Comparison of ENCODE assay signal across 16 cellular contexts in the genomic region with DNA sequence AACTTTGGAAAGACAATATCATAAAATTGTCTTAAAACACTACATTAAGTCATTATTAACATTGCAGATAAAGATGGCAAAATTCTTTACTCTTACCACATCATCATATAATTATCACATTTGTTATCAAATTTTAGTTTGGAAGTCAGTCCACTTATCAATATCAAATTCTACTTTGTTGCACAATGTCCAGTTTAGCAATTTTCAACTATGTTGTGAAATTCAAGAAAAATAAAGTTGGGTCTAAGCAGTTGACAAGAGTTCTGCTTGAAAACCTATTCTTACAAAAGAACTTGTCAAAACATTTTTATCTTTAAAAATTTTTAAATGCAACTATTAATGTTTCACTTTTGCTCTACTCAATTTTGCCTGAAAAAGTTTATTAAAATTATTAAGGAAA. TPM values are rescaled to one million over a fixed set of nuclear protein-coding genes. Genes with fewer than 3 reads are reported as not detected.
DNase-seq lines count a peak whose midpoint lies in the region; ATAC-seq, FAIRE-seq and TF ChIP-seq lines count a peak whose summit lies in the region.
"Had no signal": no experiment of that assay in that cellular context is flagged by ENCODE, and none has a peak within 500 bp of the region (broad histone marks: within the 10 kb centered on the region; RNA-seq: fewer than 3 reads in every experiment).

No MANE protein-coding gene starts in this region.

- no peak overlapping the region for H3K27ac ChIP-seq in HepG2 (ENCODE audit: extremely low read length, insufficient read depth, low read length)
- no peak overlapping the region for H3K27ac ChIP-seq in right lobe of liver
- H3K27ac ChIP-seq in CD4-positive, alpha-beta memory T cell (ENCODE audit: low read depth, low read length) = no peak overlapping the region
- H3K27ac ChIP-seq: C4-2B had no signal

- no peak overlapping the region for H3K27ac Mint-ChIP-seq in CD4-positive, alpha-beta memory T cell
- H3K27ac Mint-ChIP-seq: CD4-positive, alpha-beta T cell had no signal

- no peaks in the 10 kb centered on the region; the same call in 1 of the 2 replicates for H3K9me3 ChIP-seq in HepG2 (ENCODE audit: low read length)
- H3K9me3 ChIP-seq in right lobe of liver = no peaks in the 10 kb centered on the region
- H3K9me3 ChIP-seq in adipocyte (ENCODE audit: control insufficient read depth, low read length) = peaks cover 4% of the 10 kb centered on the region
- no peaks in the 10 kb centered on the region for H3K9me3 ChIP-seq in CD4-positive, alpha-beta memory T cell (ENCODE audit: control insufficient read depth in 1 of 2, low read length in 2 of 2)
- H3K9me3 ChIP-seq: HAP-1 had no signal

- ATAC-seq in HepG2 (no peak), right lobe of liver (no peak)
- ATAC-seq: K562 had no signal

- in situ Hi-C loops in HepG2 (cut with HindIII; ENCODE audit: extremely low pct_ligation_motif_present, low pct_unique_long_range_greater_than_20kb) = no loop called here

- TF ChIP-seq EP300 in HepG2 (IDR thresholded peaks at IDR 0.05; ENCODE audit: low read depth in 2 of 2, low read length in 2 of 2) (no peak), HepG2 (CRISPR knock-in tag; IDR thresholded peaks at IDR 0.05; ENCODE audit: borderline replicate concordance) (no peak)

- no TSS peak for BruUV-seq in HepG2 (replicated peaks; lab: Mats Ljungman, UMichigan)

- no peaks in the 10 kb centered on the region for H3K4me1 Mint-ChIP-seq in CD4-positive, alpha-beta memory T cell

- POLR2A ChIA-PET in HepG2 (lab: Yijun Ruan, JAX) = no interaction called here
- POLR2A ChIA-PET in CD4-positive, alpha-beta memory T cell (lab: Charles Lee; ENCODE audit: partially characterized antibody) = no interaction called here

- H3K4me3 Mint-ChIP-seq in CD4-positive, alpha-beta memory T cell = no peak overlapping the region
- H3K4me3 Mint-ChIP-seq: CD4-positive, alpha-beta T cell had no signal

- H4K20me1 ChIP-seq in HepG2 (ENCODE audit: insufficient read depth, low read length) = no peaks in the 10 kb centered on the region

- H3K4me2 ChIP-seq in HepG2 (ENCODE audit: low read depth, low read length) = no peak overlapping the region

- H3K4me3 ChIP-seq in HepG2 (replicated peaks in 1 of 3; ENCODE audit: insufficient read depth in 1 of 3, low read depth in 2 of 3, low read length in 3 of 3) (no peak overlapping the region), right lobe of liver (no peak overlapping the region), adipocyte (ENCODE audit: low read length) (no peak overlapping the region)
- no peak overlapping the region for H3K4me3 ChIP-seq in CD4-positive, alpha-beta memory T cell (ENCODE audit: low read length in 2 of 2)
- H3K4me3 ChIP-seq: HAP-1, K562 had no signal

- H3K9me3 Mint-ChIP-seq in CD4-positive, alpha-beta memory T cell = peaks cover 2 to 16% (median 8%) of the 10 kb centered on the region in 8 donors

- CTCF ChIA-PET in HepG2 (lab: Yijun Ruan, JAX; ENCODE audit: low intra/inter-chr PET ratio, low total read pairs) = no interaction called here
- CTCF ChIA-PET in CD4-positive, alpha-beta memory T cell (lab: Charles Lee; ENCODE audit: partially characterized antibody) = no interaction called here

- intact Hi-C loops in HepG2 (cut with micrococcal nuclease; ENCODE audit: unreplicated experiment) (no loop called here), right lobe of liver (cut with DNase I) (no loop called here)
- intact Hi-C loops in CD4-positive, alpha-beta memory T cell (cut with micrococcal nuclease) = no loop called here

- H3K4me1 ChIP-seq in HepG2 (ENCODE audit: insufficient read depth, low read length) (no peaks in the 10 kb centered on the region), right lobe of liver (no peaks in the 10 kb centered on the region), adipocyte (ENCODE audit: control insufficient read depth, insufficient read depth, low read length) (no peaks in the 10 kb centered on the region)
- H3K4me1 ChIP-seq in CD4-positive, alpha-beta memory T cell (ENCODE audit: insufficient read depth, low read length) = no peaks in the 10 kb centered on the region
- H3K4me1 ChIP-seq: HAP-1 had no signal

- H3K9ac ChIP-seq in HepG2 (ENCODE audit: insufficient read depth, low read depth, low read length) (no peak overlapping the region), adipocyte (ENCODE audit: low read length) (no peak overlapping the region)

- no peak for TF ChIP-seq RAD21 in HepG2 (CRISPR knock-in tag; IDR thresholded peaks at IDR 0.05)

- DNase-seq in HepG2 (ENCODE audit: low spot score) = no peak
- no peak for DNase-seq in right lobe of liver
- peak; percentile 61 for DNase-seq in adipocyte (ENCODE audit: low read depth)
- no peak for DNase-seq in frontal cortex (ENCODE audit: low spot score in 2 of 2)
- DNase-seq in AML-193 (lab: John Stamatoyannopoulos, UW) = no peak
- DNase-seq in OCI-M1 (lab: John Stamatoyannopoulos, UW) = no peak
- DNase-seq in CD4-positive, alpha-beta memory T cell = no peak
- DNase-seq: ACHN; CD4-positive, alpha-beta T cell; DMS153; DMS79; GF-D8 had no signal

- TF ChIP-seq POLR2A in HepG2 (IDR thresholded peaks at IDR 0.05; ENCODE audit: insufficient read depth in 1 of 2, low read depth in 2 of 2, low read length in 2 of 2) = no peak
- TF ChIP-seq POLR2A in right lobe of liver (IDR thresholded peaks at IDR 0.05) = no peak

- H3K27me3 ChIP-seq in HepG2 (ENCODE audit: control insufficient read depth in 1 of 2, insufficient read depth in 2 of 2, low read length in 2 of 2) (no peaks in the 10 kb centered on the region), right lobe of liver (no peaks in the 10 kb centered on the region), adipocyte (replicated peaks; ENCODE audit: control insufficient read depth, insufficient read depth, low read length) (no peaks in the 10 kb centered on the region)
- no peaks in the 10 kb centered on the region for H3K27me3 ChIP-seq in CD4-positive, alpha-beta memory T cell (ENCODE audit: insufficient read depth, low read length)

- H3K36me3 ChIP-seq in HepG2 (replicated peaks in 1 of 2; ENCODE audit: control insufficient read depth in 1 of 2, insufficient read depth in 2 of 2, low read length in 2 of 2) (no peaks in the 10 kb centered on the region), right lobe of liver (no peaks in the 10 kb centered on the region), adipocyte (ENCODE audit: control insufficient read depth, insufficient read depth, low read length, severe bottlenecking) (no peaks in the 10 kb centered on the region)
- H3K36me3 ChIP-seq in CD4-positive, alpha-beta memory T cell (ENCODE audit: insufficient read depth, low read length) = no peaks in the 10 kb centered on the region
- H3K36me3 ChIP-seq: HAP-1 had no signal

- FAIRE-seq in HepG2 (lab: Jason Lieb, UNC) (no peak), frontal cortex (lab: Jason Lieb, UNC) (peak; percentile 3)
- FAIRE-seq: H1, K562 had no signal

- peaks cover 1 to 4% of the 10 kb centered on the region in 2 donors for H3K27me3 Mint-ChIP-seq in CD4-positive, alpha-beta memory T cell

- H3K79me2 ChIP-seq in HepG2 (ENCODE audit: insufficient read depth, low read length) = no peaks in the 10 kb centered on the region

- no peak overlapping the region for H2AFZ ChIP-seq in HepG2 (ENCODE audit: low read length)

- H3K36me3 Mint-ChIP-seq in CD4-positive, alpha-beta memory T cell = no peaks in the 10 kb centered on the region

- TF ChIP-seq CTCF in HepG2 (CRISPR knock-in tag; IDR thresholded peaks at IDR 0.05) (no peak), right lobe of liver (IDR thresholded peaks at IDR 0.05) (no peak)

TF ChIP-seq in HepG2, 621 proteins besides CTCF, POLR2A, EP300 and RAD21:
- TF ChIP-seq ETV6 (CRISPR knock-in tag; conservative IDR thresholded peaks at IDR 0.05) (no peak), CEBPB (IDR thresholded peaks at IDR 0.05; ENCODE audit: borderline replicate concordance, low read depth, low read length) (peak; percentile 54; the same call in 1 of the 2 replicates), NR2F1 (CRISPR knock-in tag; IDR thresholded peaks at IDR 0.05) (no peak), ZNF709 (CRISPR knock-in tag; IDR thresholded peaks at IDR 0.05) (no peak), SMC3 (IDR thresholded peaks at IDR 0.05; ENCODE audit: low read length) (no peak)

RNA-seq across cellular contexts. Expression of a gene that starts 44.6 kb away (rescaled TPM):
- 4.6 and 4.8 TPM in 2 replicates for total RNA-seq in HepG2 (2016; rRNA removed; fragmentation: Illumina TruSeq; extraction: Trizol)
- 1.1 and 1.3 TPM in 2 replicates for total RNA-seq in HepG2 (2016; cell fraction: cytosol; rRNA removed; fragmentation: Illumina TruSeq; extraction: Trizol; ENCODE audit: low read depth)
- 4.3 and 6.2 TPM in 2 replicates for total RNA-seq in HepG2 (2016; cell fraction: insoluble cytoplasmic fraction; rRNA removed; fragmentation: Illumina TruSeq; extraction: Trizol)
- total RNA-seq in HepG2 (2016; cell fraction: membrane; rRNA removed; fragmentation: Illumina TruSeq; extraction: Trizol) = 3.6 and 3.7 TPM in 2 replicates
- total RNA-seq in HepG2 (2016; cell fraction: nucleus; rRNA removed; fragmentation: Illumina TruSeq; extraction: Trizol) = 14.2 and 15.6 TPM in 2 replicates
- 4.2 and 4.7 TPM in 2 replicates for polyA plus RNA-seq in HepG2 (2011; rRNA removed)
- polyA plus RNA-seq in HepG2 (2011; cell fraction: cytosol; rRNA removed) = 1.6 and 2.4 TPM in 2 replicates
- 7.1 and 8.3 TPM in 2 replicates for polyA plus RNA-seq in HepG2 (2011; cell fraction: nucleus; rRNA removed)
- polyA plus RNA-seq in HepG2 (2012) = 3.1 and 3.5 TPM in 2 replicates
- 0.09 TPM in 2 replicates for polyA plus RNA-seq in HepG2 (2016; cell fraction: cytosol; fragmentation: Illumina TruSeq; extraction: Trizol; ENCODE audit: low read depth)
- polyA plus RNA-seq in HepG2 (2016; cell fraction: insoluble cytoplasmic fraction; fragmentation: Illumina TruSeq; extraction: Trizol; ENCODE audit: low read depth) = 2.2 and 2.3 TPM in 2 replicates
- 0.34 and 0.38 TPM in 2 replicates for polyA plus RNA-seq in HepG2 (2016; cell fraction: membrane; fragmentation: Illumina TruSeq; extraction: Trizol; ENCODE audit: low read depth)
- polyA plus RNA-seq in HepG2 (2016; cell fraction: nucleus; fragmentation: Illumina TruSeq; extraction: Trizol; ENCODE audit: insufficient read depth, low read depth) = 5.4 TPM in 2 replicates
- polyA minus RNA-seq in HepG2 (2011; rRNA and poly(A)+ RNA removed; ENCODE audit: low replicate concordance) = 8.5 and 15.5 TPM in 2 replicates
- 6.2 and 6.8 TPM in 2 replicates for polyA minus RNA-seq in HepG2 (2011; cell fraction: cytosol; rRNA and poly(A)+ RNA removed)
- polyA minus RNA-seq in HepG2 (2011; cell fraction: nucleus; rRNA and poly(A)+ RNA removed) = 83.3 and 90.6 TPM in 2 replicates
- total RNA-seq in right lobe of liver = 1 to 10 TPM; 5.8 to 8.8 (median 7.0) TPM
- 29.8 TPM for total RNA-seq in frontal cortex
- total RNA-seq in CD4-positive, alpha-beta memory T cell = 10 to 100 TPM; 20.2 to 20.7 TPM
- 10 to 100 TPM in 1 of 2 donors, 1 to 10 TPM in 1; 9.7 to 13.6 TPM for polyA plus RNA-seq in CD4-positive, alpha-beta memory T cell
